In genomic region chr21:34552324-34553198, GRCh38 we compare ENCODE assay signal across 13 cellular contexts. TPM values are rescaled to one million over a fixed set of nuclear protein-coding genes. Genes with fewer than 3 reads are reported as not detected.
DNase-seq lines count a peak whose midpoint lies in the region; ATAC-seq, FAIRE-seq and TF ChIP-seq lines count a peak whose summit lies in the region.
"Had no signal": no experiment of that assay in that cellular context is flagged by ENCODE, and none has a peak within 500 bp of the region (broad histone marks: within the 10 kb centered on the region; RNA-seq: fewer than 3 reads in every experiment).

No MANE protein-coding gene starts in this region.

- DNase-seq in EH (ENCODE audit: low read depth) (peak; percentile 74), SJSA1 (ENCODE audit: low read depth in 1 of 2, low spot score in 2 of 2) (no peak), endothelial cell of umbilical vein (ENCODE audit: low read depth, low spot score) (no peak), osteocyte (ENCODE audit: extremely low spot score, unreplicated experiment) (no peak), MM.1S (no peak), spleen (no peak)
- DNase-seq in stimulated activated naive CD4-positive, alpha-beta T cell (lab: John Stamatoyannopoulos, UW): no peak
- DNase-seq: adrenal gland, BE2C, NCI-H345 had no signal

- peak overlapping the region; percentile 75 for H3K4me2 ChIP-seq in endothelial cell of umbilical vein (ENCODE audit: insufficient read depth, low read length)
- no peak overlapping the region for H3K4me2 ChIP-seq in MM.1S (ENCODE audit: low read depth, low read length)

- H4K20me1 ChIP-seq in endothelial cell of umbilical vein (replicated peaks; ENCODE audit: control insufficient read depth, extremely low read depth, insufficient read depth, low read length): no peaks in the 10 kb centered on the region
- H4K20me1 ChIP-seq in MM.1S (ENCODE audit: insufficient read depth, low read length): no peaks in the 10 kb centered on the region

- H3K9me2 ChIP-seq in MM.1S (replicated peaks; ENCODE audit: insufficient read depth, low read length): no peaks in the 10 kb centered on the region

- ATAC-seq in GM19467 (IDR thresholded peaks at IDR 0.05; ENCODE audit: unreplicated experiment): no peak
- ATAC-seq: Panc1 had no signal

- intact Hi-C loops in endothelial cell of umbilical vein (cut with micrococcal nuclease) (loop anchor here (1.0 kb wide), 1 partner anchor 25 kb away; no protein-coding TSS in a partner anchor), spleen (cut with DNase I; ENCODE audit: low total_unique reads) (no loop called here)

- peak overlapping the region; percentile 84 for H3K27ac Mint-ChIP-seq in osteocyte (ENCODE audit: unreplicated experiment)

- H3K4me3 Mint-ChIP-seq in osteocyte (ENCODE audit: unreplicated experiment): peak overlapping the region; percentile 47

- dilution Hi-C loops in endothelial cell of umbilical vein (cut with MboI; ENCODE audit: extremely low pct_ligation_motif_present, low sequenced_read_pairs): no loop called here

- H2AFZ ChIP-seq in endothelial cell of umbilical vein (ENCODE audit: low read depth, low read length) (peak overlapping the region; percentile 79), MM.1S (ENCODE audit: low read length) (no peak overlapping the region)

- POLR2A ChIA-PET in endothelial cell of umbilical vein (lab: Charles Lee): interaction anchor here (1.7 kb wide), 1 partner anchor 26 kb away, joined by 9 read pairs; no protein-coding TSS in a partner anchor

- peaks cover 6% of the 10 kb centered on the region for H3K9me3 Mint-ChIP-seq in osteocyte (ENCODE audit: unreplicated experiment)

- no peak for TF ChIP-seq CTCF in endothelial cell of umbilical vein (IDR thresholded peaks at IDR 0.05; ENCODE audit: extremely low read depth in 1 of 2, insufficient read depth in 1 of 2, low read depth in 1 of 2, low read length in 2 of 2)
- no peak for TF ChIP-seq CTCF in osteocyte (IDR thresholded peaks at IDR 0.05)
- TF ChIP-seq CTCF in MM.1S (IDR thresholded peaks at IDR 0.05; ENCODE audit: low read length): no peak
- TF ChIP-seq CTCF in spleen (IDR thresholded peaks at IDR 0.05 in 8 of 11, conservative IDR thresholded peaks at IDR 0.05 in 3 of 11): no peak

- peak overlapping the region; percentile 62 for H3K9ac ChIP-seq in endothelial cell of umbilical vein (replicated peaks; ENCODE audit: extremely low read depth, insufficient read depth, low read length)
- H3K9ac ChIP-seq in MM.1S (ENCODE audit: low read length): no peak overlapping the region

- CTCF ChIA-PET in endothelial cell of umbilical vein (lab: Charles Lee): interaction anchor here (0.9 to 2.8 kb wide), 11 partner anchors 9 to 140 kb away, joined by 3 to 35 read pairs (median 8); no protein-coding TSS in a partner anchor

- H3K36me3 Mint-ChIP-seq in osteocyte (ENCODE audit: unreplicated experiment): no peaks in the 10 kb centered on the region

- no peaks in the 10 kb centered on the region for H3K27me3 Mint-ChIP-seq in osteocyte (ENCODE audit: unreplicated experiment)

- H3K27me3 ChIP-seq in SJSA1 (replicated peaks) (no peaks in the 10 kb centered on the region), endothelial cell of umbilical vein (ENCODE audit: control insufficient read depth in 2 of 2, insufficient read depth in 2 of 2, low read length in 2 of 2) (no peaks in the 10 kb centered on the region), MM.1S (replicated peaks; ENCODE audit: insufficient read depth, low read length) (no peaks in the 10 kb centered on the region), spleen (replicated peaks in 1 of 7) (no peaks in the 10 kb centered on the region)
- H3K27me3 ChIP-seq: adrenal gland, BE2C had no signal

- H3K36me3 ChIP-seq in SJSA1: 0 out of 2 replicates have a peak, but pooled peaks cover 3% of the 10 kb centered on the region
- H3K36me3 ChIP-seq in endothelial cell of umbilical vein (ENCODE audit: control insufficient read depth in 2 of 2, extremely low read depth in 1 of 2, insufficient read depth in 2 of 2, low read length in 2 of 2): no peaks in the 10 kb centered on the region
- no peaks in the 10 kb centered on the region for H3K36me3 ChIP-seq in MM.1S (replicated peaks; ENCODE audit: insufficient read depth, low read length)
- no peaks in the 10 kb centered on the region for H3K36me3 ChIP-seq in spleen
- H3K36me3 ChIP-seq: adrenal gland, BE2C had no signal

- no peak overlapping the region for H3K4me3 ChIP-seq in SJSA1
- H3K4me3 ChIP-seq in endothelial cell of umbilical vein (replicated peaks in 1 of 3; ENCODE audit: insufficient read depth in 1 of 3, low read depth in 1 of 3, low read length in 3 of 3): peak overlapping the region in 1 of 3 experiments; percentile 9
- no peak overlapping the region for H3K4me3 ChIP-seq in MM.1S (ENCODE audit: low read length)
- H3K4me3 ChIP-seq in spleen: no peak overlapping the region
- H3K4me3 ChIP-seq: adrenal gland, skin epidermis had no signal

- TSS peak; percentile 93 for BruUV-seq in endothelial cell of umbilical vein (replicated peaks; lab: Mats Ljungman, UMichigan)

- TF ChIP-seq POLR2A in endothelial cell of umbilical vein (IDR thresholded peaks at IDR 0.05; ENCODE audit: low read depth, low read length) (no peak), spleen (IDR thresholded peaks at IDR 0.05) (no peak)

- peaks cover 19% of the 10 kb centered on the region for H3F3A ChIP-seq in MM.1S (ENCODE audit: insufficient read depth, low read length)

- 88 to 91% (median 90%) methylated on average over 8 of the region's 8 CpGs for WGBS in spleen, 5 donors

- H3K9me1 ChIP-seq in endothelial cell of umbilical vein (replicated peaks; ENCODE audit: control insufficient read depth, extremely low read depth, insufficient read depth, low read length): no peaks in the 10 kb centered on the region

- H3K79me2 ChIP-seq in endothelial cell of umbilical vein (ENCODE audit: control insufficient read depth, insufficient read depth, low read length) (no peaks in the 10 kb centered on the region), MM.1S (ENCODE audit: low read length) (0 out of 2 replicates have a peak, but pooled peaks cover 16% of the 10 kb centered on the region)

- H3K4me1 Mint-ChIP-seq in osteocyte (ENCODE audit: unreplicated experiment): peaks cover 26% of the 10 kb centered on the region

- FAIRE-seq in endothelial cell of umbilical vein (lab: Jason Lieb, UNC): no peak

- H3K4me1 ChIP-seq in SJSA1 (replicated peaks) (peaks cover 21% of the 10 kb centered on the region), endothelial cell of umbilical vein (ENCODE audit: control insufficient read depth, extremely low read depth, insufficient read depth, low read length) (peaks cover 21% of the 10 kb centered on the region), MM.1S (ENCODE audit: low read length) (peaks cover 30% of the 10 kb centered on the region), spleen (peaks cover 0 to 5% (median 0%) of the 10 kb centered on the region in 6 donors)
- H3K4me1 ChIP-seq: BE2C had no signal

- H3K27ac ChIP-seq in SJSA1 (peak overlapping the region; percentile 64), endothelial cell of umbilical vein (ENCODE audit: insufficient read depth, low read depth, low read length) (peak overlapping the region; percentile 81), MM.1S (ENCODE audit: low read length) (no peak overlapping the region), spleen (no peak overlapping the region)

- H3K9me3 ChIP-seq in SJSA1 (replicated peaks) (no peaks in the 10 kb centered on the region; the same call in 1 of the 2 replicates), endothelial cell of umbilical vein (replicated peaks; ENCODE audit: control insufficient read depth, insufficient read depth, low read length) (no peaks in the 10 kb centered on the region), MM.1S (replicated peaks; ENCODE audit: insufficient read depth, low read length) (no peaks in the 10 kb centered on the region), spleen (peaks cover 0 to 10% (median 3%) of the 10 kb centered on the region in 8 donors)
- H3K9me3 ChIP-seq: adrenal gland, BE2C had no signal

TF ChIP-seq in endothelial cell of umbilical vein, 7 proteins besides CTCF, POLR2A, EP300 and RAD21:
- no peak for TF ChIP-seq JUN (IDR thresholded peaks at IDR 0.05; ENCODE audit: borderline replicate concordance, insufficient read depth, insufficient read length, low read depth)
- TF ChIP-seq MAX (IDR thresholded peaks at IDR 0.05; ENCODE audit: insufficient read depth, insufficient read length): no peak
- TF ChIP-seq FOS (IDR thresholded peaks at IDR 0.05; ENCODE audit: borderline replicate concordance, insufficient read depth, low read length): no peak
- no peak for TF ChIP-seq POLR2AphosphoS5 (IDR thresholded peaks at IDR 0.05; ENCODE audit: insufficient read depth, low read depth, low read length)
- TF ChIP-seq GATA2 (IDR thresholded peaks at IDR 0.05; ENCODE audit: insufficient read depth, insufficient read length, low read depth, low read length): no peak
- no peak for TF ChIP-seq EZH2 (IDR thresholded peaks at IDR 0.05; ENCODE audit: borderline replicate concordance, low read depth, low read length, severe bottlenecking)
- TF ChIP-seq MYC (IDR thresholded peaks at IDR 0.05; ENCODE audit: low read depth, low read length): no peak
TF ChIP-seq in endothelial cell of umbilical vein: peak in this region for 0.

RNA-seq across cellular contexts. Expression of gene KCNE1, which starts 40.6 kb away (rescaled TPM):
- total RNA-seq in SJSA1 (2014; rRNA removed; shearing (Covaris generic)): 0.16 and 2.2 TPM in 2 replicates
- total RNA-seq in endothelial cell of umbilical vein: 0.38 and 0.53 TPM in 2 replicates
- polyA plus RNA-seq in endothelial cell of umbilical vein: 0.08 and 0.10 TPM in 2 replicates
- polyA plus RNA-seq in endothelial cell of umbilical vein (2011; cell fraction: cytosol; rRNA removed): 0.06 TPM in 1 of 2 replicates, not detected in the other
- 0.40 and 0.62 TPM in 2 replicates for polyA plus RNA-seq in endothelial cell of umbilical vein (2011; cell fraction: nucleus; rRNA removed)
- 0.12 and 0.25 TPM in 2 replicates for polyA plus RNA-seq in endothelial cell of umbilical vein (2012)
- polyA minus RNA-seq in endothelial cell of umbilical vein: 0.36 and 0.49 TPM in 2 replicates
- not detected for polyA minus RNA-seq in endothelial cell of umbilical vein (2011; cell fraction: cytosol; rRNA and poly(A)+ RNA removed)
- polyA minus RNA-seq in endothelial cell of umbilical vein (2011; cell fraction: nucleus; rRNA and poly(A)+ RNA removed): 0.87 and 2.0 TPM in 2 replicates
- 0.44 and 0.59 TPM in 2 replicates for total RNA-seq in osteocyte
- total RNA-seq in spleen: 10 to 100 TPM in 5 of 7 donors, 1 to 10 TPM in 2; 4.5 to 50.2 (median 12.1) TPM
- polyA plus RNA-seq in spleen: 1 to 10 TPM in 1 of 3 donors, under 1 TPM in 2; 0.30 to 1.8 (median 0.37) TPM

Comparison
In these comparisons a context has a peak if more than half of its experiments do, and no peak if none do; other contexts are left out.
1. H3K27ac ChIP-seq: peak in SJSA1 (single experiment) and endothelial cell of umbilical vein (single experiment); none in MM.1S (single experiment) and spleen (0 of 8).